In genomic region chr4:101135371-101136010, GRCh38 we compare ENCODE assay signal across 14 cellular contexts.
DNase-seq lines count a peak whose midpoint lies in the region; ATAC-seq and TF ChIP-seq lines count a peak whose summit lies in the region.
"Had no signal": no experiment of that assay in that cellular context is flagged by ENCODE, and none has a peak within 500 bp of the region (broad histone marks: within the 10 kb centered on the region; RNA-seq: fewer than 3 reads in every experiment).

No MANE protein-coding gene starts in this region.

- CTCF ChIA-PET in activated CD4-positive, alpha-beta memory T cell treated with anti-CD3 and anti-CD28 coated beads for 36 hours (lab: Charles Lee): no interaction called here

- H3K4me1 Mint-ChIP-seq in activated CD4-positive, alpha-beta memory T cell treated with anti-CD3 and anti-CD28 coated beads for 36 hours (ENCODE audit: low read depth): peaks cover 26% of the 10 kb centered on the region

- no peaks in the 10 kb centered on the region for H3K27me3 ChIP-seq in right cardiac atrium (ENCODE audit: control insufficient read depth, insufficient read depth)
- H3K27me3 ChIP-seq in thoracic aorta (replicated peaks; ENCODE audit: insufficient read depth): no peaks in the 10 kb centered on the region
- H3K27me3 ChIP-seq: esophagus squamous epithelium had no signal

- POLR2A ChIA-PET in activated CD4-positive, alpha-beta memory T cell treated with anti-CD3 and anti-CD28 coated beads for 36 hours (lab: Charles Lee): no interaction called here

- peaks cover 17% of the 10 kb centered on the region for H3K9me3 Mint-ChIP-seq in activated CD4-positive, alpha-beta memory T cell treated with anti-CD3 and anti-CD28 coated beads for 36 hours

- no peaks in the 10 kb centered on the region for H3K36me3 ChIP-seq in thoracic aorta
- H3K36me3 ChIP-seq: esophagus squamous epithelium had no signal

- DNase-seq in right cardiac atrium (no peak), cardiac septum (ENCODE audit: low spot score) (no peak), thoracic aorta (ENCODE audit: low spot score) (no peak), NCI-H524 (lab: John Stamatoyannopoulos, UW) (no peak), left colon (no peak), NCI-H1092 treated with DMSO at 0.1 percent for 48 hours (lab: John Stamatoyannopoulos, UW) (no peak)
- no peak for DNase-seq in activated CD4-positive, alpha-beta memory T cell treated with anti-CD3 and anti-CD28 coated beads for 36 hours
- DNase-seq: activated gamma-delta T cell treated with Interleukin-2 at 50 U/mL for 16 hours, esophagus squamous epithelium had no signal

- H3K27ac Mint-ChIP-seq in activated CD4-positive, alpha-beta memory T cell treated with anti-CD3 and anti-CD28 coated beads for 36 hours: no peak overlapping the region
- H3K27ac Mint-ChIP-seq: GM23338 had no signal

- H3K4me3 ChIP-seq in right cardiac atrium (ENCODE audit: low read length) (peak overlapping the region; percentile 10), thoracic aorta (peak overlapping the region; percentile 49)
- H3K4me3 ChIP-seq: esophagus squamous epithelium, GM23338, lung, SK-N-MC, smooth muscle cell had no signal

- H3K9me3 ChIP-seq in right cardiac atrium (ENCODE audit: control insufficient read depth, low read length) (no peaks in the 10 kb centered on the region), thoracic aorta (no peaks in the 10 kb centered on the region)

- H3K27ac ChIP-seq in right cardiac atrium (ENCODE audit: low read length): no peak overlapping the region
- H3K27ac ChIP-seq in thoracic aorta: no peak overlapping the region
- H3K27ac ChIP-seq: esophagus squamous epithelium, SK-N-MC had no signal

- 66% methylated on average over 3 of the region's 3 CpGs for WGBS in right cardiac atrium

- no peak for TF ChIP-seq CTCF in thoracic aorta (IDR thresholded peaks at IDR 0.05)

- peak overlapping the region; percentile 16 for H3K4me3 Mint-ChIP-seq in activated CD4-positive, alpha-beta memory T cell treated with anti-CD3 and anti-CD28 coated beads for 36 hours
- H3K4me3 Mint-ChIP-seq: GM23338 had no signal

- intact Hi-C loops in right cardiac atrium (cut with DNase I): no loop called here
- intact Hi-C loops in cardiac septum (cut with DNase I): no loop called here
- intact Hi-C loops in activated CD4-positive, alpha-beta memory T cell treated with anti-CD3 and anti-CD28 coated beads for 36 hours (cut with micrococcal nuclease): no loop called here
- intact Hi-C loops in left colon (cut with DNase I, micrococcal nuclease): no loop called here

- peaks cover 3% of the 10 kb centered on the region for H3K4me1 ChIP-seq in right cardiac atrium (ENCODE audit: control insufficient read depth, insufficient read depth, low read length)
- peaks cover 0 to 11% of the 10 kb centered on the region in 2 donors for H3K4me1 ChIP-seq in thoracic aorta (ENCODE audit: control insufficient read depth in 1 of 2, low read depth in 2 of 2)

- H3K36me3 Mint-ChIP-seq in activated CD4-positive, alpha-beta memory T cell treated with anti-CD3 and anti-CD28 coated beads for 36 hours: peaks cover 12% of the 10 kb centered on the region

- ATAC-seq in right cardiac atrium (no peak), HG02943 (IDR thresholded peaks at IDR 0.05; ENCODE audit: low read depth, unreplicated experiment) (peak; percentile 64), thoracic aorta (ENCODE audit: insufficient number of reproducible peaks, low FRiP score, low read depth) (no peak), left colon (no peak)
- ATAC-seq: GM23338 had no signal

- H3K27me3 Mint-ChIP-seq in activated CD4-positive, alpha-beta memory T cell treated with anti-CD3 and anti-CD28 coated beads for 36 hours: no peaks in the 10 kb centered on the region
